In genomic region chr2:95232232-95232631, GRCh38 we compare ENCODE assay signal across 16 cellular contexts.
"Had no signal": no experiment of that assay in that cellular context is flagged by ENCODE, and none has a peak within 500 bp of the region (broad histone marks: within the 10 kb centered on the region; RNA-seq: fewer than 3 reads in every experiment).

No MANE protein-coding gene starts in this region.

- H3K27ac ChIP-seq: epithelial cell of prostate, esophagus muscularis mucosa, gastrocnemius medialis, heart right ventricle, left ventricle myocardium inferior, lower lobe of right lung, neutrophil, psoas muscle, skin epidermis, testis had no signal

- H3K27me3 Mint-ChIP-seq: dendritic cell treated with granulocyte-macrophage colony-stimulating factor and Interleukin-4, amounts not matched to agents 40 ng/mL and 50 ng/mL, for 4 days; effector memory CD8-positive, alpha-beta T cell; stimulated activated naive CD8-positive, alpha-beta T cell treated with anti-CD3 and anti-CD28 coated beads, Interleukin-15, amount 100 ng/mL, for 72 hours had no signal

- H3K36me3 ChIP-seq: esophagus muscularis mucosa, heart right ventricle, lower lobe of right lung, neutrophil had no signal

- H3K4me1 Mint-ChIP-seq: naive thymus-derived CD8-positive, alpha-beta T cell; stimulated activated naive B cell treated with anti-CD40 and anti-IgM and Interleukin-4, amounts not matched to agents 10 μg/mL and 1 μg/mL and 100 μg/mL, for 72 hours; stimulated activated naive CD8-positive, alpha-beta T cell treated with anti-CD3 and anti-CD28 coated beads, Interleukin-15, amount 100 ng/mL, for 72 hours had no signal

- H3K9me3 ChIP-seq: neutrophil, testis had no signal

- H3K27ac Mint-ChIP-seq: dendritic cell treated with granulocyte-macrophage colony-stimulating factor and Interleukin-4, amounts not matched to agents 40 ng/mL and 50 ng/mL, for 4 days; effector memory CD8-positive, alpha-beta T cell; naive thymus-derived CD8-positive, alpha-beta T cell; stimulated activated naive B cell treated with anti-CD40 and anti-IgM and Interleukin-4, amounts not matched to agents 10 μg/mL and 1 μg/mL and 100 μg/mL, for 72 hours; stimulated activated naive CD8-positive, alpha-beta T cell treated with anti-CD3 and anti-CD28 coated beads, Interleukin-15, amount 100 ng/mL, for 72 hours had no signal

- DNase-seq: effector memory CD8-positive, alpha-beta T cell; gastrocnemius medialis; naive thymus-derived CD8-positive, alpha-beta T cell had no signal

- H3K4me3 Mint-ChIP-seq: dendritic cell treated with granulocyte-macrophage colony-stimulating factor and Interleukin-4, amounts not matched to agents 40 ng/mL and 50 ng/mL, for 4 days; effector memory CD8-positive, alpha-beta T cell; naive thymus-derived CD8-positive, alpha-beta T cell; stimulated activated naive B cell treated with anti-CD40 and anti-IgM and Interleukin-4, amounts not matched to agents 10 μg/mL and 1 μg/mL and 100 μg/mL, for 72 hours; stimulated activated naive CD8-positive, alpha-beta T cell treated with anti-CD3 and anti-CD28 coated beads, Interleukin-15, amount 100 ng/mL, for 72 hours had no signal

- H3K4me3 ChIP-seq: esophagus muscularis mucosa, gastrocnemius medialis, heart right ventricle, left ventricle myocardium inferior, lower lobe of right lung, psoas muscle, skin epidermis, testis had no signal

- H3K27me3 ChIP-seq: esophagus muscularis mucosa, gastrocnemius medialis, heart right ventricle, testis had no signal

- H3K4me1 ChIP-seq: esophagus muscularis mucosa, gastrocnemius medialis, heart right ventricle, left ventricle myocardium inferior, lower lobe of right lung, psoas muscle, testis had no signal

- ATAC-seq: effector memory CD8-positive, alpha-beta T cell; gastrocnemius medialis; naive thymus-derived CD8-positive, alpha-beta T cell; psoas muscle; sciatic nerve; stimulated activated naive CD8-positive, alpha-beta T cell treated with anti-CD3 and anti-CD28 coated beads, Interleukin-15, amount 100 ng/mL, for 72 hours had no signal
